26 cellular contexts compared by ENCODE assay signal in genomic region chr12:75322464-75322863, GRCh38. TPM values are rescaled to one million over a fixed set of nuclear protein-coding genes. Genes with fewer than 3 reads are reported as not detected.
DNase-seq lines count a peak whose midpoint lies in the region; ATAC-seq and TF ChIP-seq lines count a peak whose summit lies in the region.
"Had no signal": no experiment of that assay in that cellular context is flagged by ENCODE, and none has a peak within 500 bp of the region (broad histone marks: within the 10 kb centered on the region; RNA-seq: fewer than 3 reads in every experiment).

No MANE protein-coding gene starts in this region.

- H3K9ac ChIP-seq in mesenchymal stem cell (ENCODE audit: low read length), result peak overlapping the region; percentile 1

- no peaks in the 10 kb centered on the region for H3K4me1 Mint-ChIP-seq in T-helper 17 cell
- H3K4me1 Mint-ChIP-seq in type B pancreatic cell (ENCODE audit: unreplicated experiment), result no peaks in the 10 kb centered on the region
- H3K4me1 Mint-ChIP-seq: activated CD4-positive, alpha-beta memory T cell treated with anti-CD3 and anti-CD28 coated beads, Interleukin-2, amount 10 ng/mL, durations not matched to agents 7 days and 5 days had no signal

- no peak overlapping the region for H3K14ac ChIP-seq in mesenchymal stem cell (ENCODE audit: low read length in 2 of 2)

- H2AK5ac ChIP-seq in mesenchymal stem cell (ENCODE audit: low read length, severe bottlenecking), result no peak overlapping the region

- no peak overlapping the region for H2AFZ ChIP-seq in mesenchymal stem cell (ENCODE audit: low read depth, low read length)

- H3K18ac ChIP-seq in mesenchymal stem cell (ENCODE audit: low read depth in 1 of 2, low read length in 2 of 2), result no peak overlapping the region

- no CpG with 5 or more reads among the region's 1 CpG for WGBS in mesenchymal stem cell

- no peak overlapping the region for H2BK120ac ChIP-seq in mesenchymal stem cell (ENCODE audit: low read depth, low read length)

- no peaks in the 10 kb centered on the region for H3K27me3 ChIP-seq in mesenchymal stem cell (ENCODE audit: control insufficient read depth in 1 of 2, insufficient read depth in 1 of 2, low read length in 2 of 2)
- H3K27me3 ChIP-seq: esophagus squamous epithelium had no signal

- DNase-seq in AG08395 (ENCODE audit: low spot score) (peak; percentile 32), NCI-H226 (peak; percentile 50), dedifferentiated amniotic fluid mesenchymal stem cell (ENCODE audit: extremely low spot score) (peak; percentile 73), mesenchymal stem cell (peak; percentile 69), NCI-H146 treated with DMSO at 0.1 percent for 48 hours (lab: John Stamatoyannopoulos, UW; ENCODE audit: unreplicated experiment) (no peak), T-helper 17 cell (no peak), iPS-NIHi11 (ENCODE audit: low spot score) (no peak), type B pancreatic cell (ENCODE audit: extremely low spot score, unreplicated experiment) (no peak)
- DNase-seq: activated CD4-positive, alpha-beta memory T cell treated with anti-CD3 and anti-CD28 coated beads, Interleukin-2, amount 10 ng/mL, durations not matched to agents 7 days and 5 days; activated CD4-positive, CD25-positive, alpha-beta regulatory T cell; activated naive CD4-positive, alpha-beta T cell treated with Interleukin-2 at 50 U/mL for 16 hours; activated T-cell treated with anti-CD3 and anti-CD28 coated beads for 4 hours; anterior cingulate cortex; DMS79; effector memory CD4-positive, alpha-beta T cell; esophagus squamous epithelium; NCI-H524 treated with DMSO at 0.1 percent for 48 hours; nucleus accumbens; right cardiac atrium; RPMI8226; T1000 had no signal

- H4K91ac ChIP-seq in mesenchymal stem cell (ENCODE audit: low read length), result no peak overlapping the region

- H2BK12ac ChIP-seq in mesenchymal stem cell (ENCODE audit: low read length in 2 of 2), result no peak overlapping the region

- H3K79me1 ChIP-seq in mesenchymal stem cell (replicated peaks; ENCODE audit: low read length, poor library complexity, severe bottlenecking), result no peaks in the 10 kb centered on the region

- no peak overlapping the region for H3K27ac ChIP-seq in mesenchymal stem cell (ENCODE audit: low read length, poor library complexity, severe bottlenecking)
- H3K27ac ChIP-seq: esophagus squamous epithelium had no signal

- no peaks in the 10 kb centered on the region for H3K9me3 Mint-ChIP-seq in type B pancreatic cell
- H3K9me3 Mint-ChIP-seq: activated CD4-positive, alpha-beta memory T cell treated with anti-CD3 and anti-CD28 coated beads, Interleukin-2, amount 10 ng/mL, durations not matched to agents 7 days and 5 days had no signal

- H2BK5ac ChIP-seq in mesenchymal stem cell (ENCODE audit: low read depth, low read length, poor library complexity, severe bottlenecking), result no peak overlapping the region

- no peak overlapping the region for H3K4me3 ChIP-seq in mesenchymal stem cell (ENCODE audit: insufficient read depth in 1 of 2, low read depth in 1 of 2, low read length in 2 of 2)
- H3K4me3 ChIP-seq: esophagus squamous epithelium, lung had no signal

- no peak overlapping the region for H3K23ac ChIP-seq in mesenchymal stem cell (ENCODE audit: low read length in 2 of 2)

- peaks cover 27% of the 10 kb centered on the region for H3K27me3 Mint-ChIP-seq in T-helper 17 cell
- no peaks in the 10 kb centered on the region for H3K27me3 Mint-ChIP-seq in type B pancreatic cell

- no peaks in the 10 kb centered on the region for H3K36me3 ChIP-seq in mesenchymal stem cell (ENCODE audit: control insufficient read depth in 1 of 2, insufficient read depth in 2 of 2, low read depth in 1 of 2, low read length in 2 of 2)
- H3K36me3 ChIP-seq: esophagus squamous epithelium had no signal

- no peak for ATAC-seq in T-helper 17 cell
- ATAC-seq: HCT116, right cardiac atrium had no signal

- H3K4ac ChIP-seq in mesenchymal stem cell (ENCODE audit: low read depth in 1 of 2, low read length in 2 of 2), result no peak overlapping the region

- H3K27ac Mint-ChIP-seq in T-helper 17 cell (no peak overlapping the region), type B pancreatic cell (no peak overlapping the region)
- H3K27ac Mint-ChIP-seq: activated CD4-positive, alpha-beta memory T cell treated with anti-CD3 and anti-CD28 coated beads, Interleukin-2, amount 10 ng/mL, durations not matched to agents 7 days and 5 days had no signal

- no peak overlapping the region for H4K8ac ChIP-seq in mesenchymal stem cell (ENCODE audit: low read length)

- no peak overlapping the region for H2BK15ac ChIP-seq in mesenchymal stem cell (ENCODE audit: low read depth, poor library complexity, severe bottlenecking)

- no peaks in the 10 kb centered on the region for H3K36me3 Mint-ChIP-seq in T-helper 17 cell (ENCODE audit: low read depth)
- no peaks in the 10 kb centered on the region for H3K36me3 Mint-ChIP-seq in type B pancreatic cell

- H3K4me2 ChIP-seq in mesenchymal stem cell (ENCODE audit: low read length, poor library complexity, severe bottlenecking), result no peak overlapping the region

- H3K4me3 Mint-ChIP-seq in T-helper 17 cell (no peak overlapping the region), type B pancreatic cell (no peak overlapping the region)
- H3K4me3 Mint-ChIP-seq: activated CD4-positive, alpha-beta memory T cell treated with anti-CD3 and anti-CD28 coated beads, Interleukin-2, amount 10 ng/mL, durations not matched to agents 7 days and 5 days had no signal

- no peaks in the 10 kb centered on the region for H3K4me1 ChIP-seq in mesenchymal stem cell (ENCODE audit: control insufficient read depth, insufficient read depth, low read depth, low read length)
- H3K4me1 ChIP-seq: esophagus squamous epithelium had no signal

- no peak for TF ChIP-seq CTCF in type B pancreatic cell (conservative IDR thresholded peaks at IDR 0.05)

- H3K9me3 ChIP-seq in mesenchymal stem cell (ENCODE audit: control insufficient read depth, low read length) (no peaks in the 10 kb centered on the region), T-helper 17 cell (ENCODE audit: control insufficient read depth, low read length, poor library complexity, severe bottlenecking) (no peaks in the 10 kb centered on the region)
- H3K9me3 ChIP-seq: esophagus squamous epithelium had no signal

RNA-seq across cellular contexts. Expression of gene CAPS2, which starts 7.7 kb away (rescaled TPM):
- polyA plus RNA-seq in mesenchymal stem cell (2013, experiment 1 of 2), result 1.4 TPM
- 1.4 TPM for polyA plus RNA-seq in mesenchymal stem cell (2013, experiment 2 of 2)
- total RNA-seq in T-helper 17 cell (1 to 10 TPM; 1.1 to 2.2 TPM), type B pancreatic cell (ENCODE audit: low replicate concordance) (4.1 and 7.3 TPM in 2 replicates)

RNA-seq across cellular contexts. Expression of gene GLIPR1L1, which starts 12.0 kb away (rescaled TPM):
- not detected for polyA plus RNA-seq in mesenchymal stem cell (2013, experiment 1 of 2)
- not detected for polyA plus RNA-seq in mesenchymal stem cell (2013, experiment 2 of 2)
- total RNA-seq in T-helper 17 cell (not detected), type B pancreatic cell (ENCODE audit: low replicate concordance) (not detected in 2 replicates)
- total RNA-seq: activated CD4-positive, alpha-beta memory T cell treated with anti-CD3 and anti-CD28 coated beads, Interleukin-2, amount 10 ng/mL, durations not matched to agents 7 days and 5 days; chondrocyte; esophagus squamous epithelium; kidney epithelial cell; lung; myocyte; right cardiac atrium had no signal
- polyA plus RNA-seq: lung, right cardiac atrium had no signal

Comparison
In these comparisons a context has a peak if more than half of its experiments do, and no peak if none do; other contexts are left out.
1. DNase-seq: peak in AG08395 (single experiment), NCI-H226 (single experiment), dedifferentiated amniotic fluid mesenchymal stem cell (single experiment) and mesenchymal stem cell (single experiment); none in NCI-H146 treated with DMSO at 0.1 percent for 48 hours (single experiment), T-helper 17 cell (0 of 3), iPS-NIHi11 (single experiment) and type B pancreatic cell (single experiment).